1 cellular context compared by ENCODE assay signal in the genomic region with DNA sequence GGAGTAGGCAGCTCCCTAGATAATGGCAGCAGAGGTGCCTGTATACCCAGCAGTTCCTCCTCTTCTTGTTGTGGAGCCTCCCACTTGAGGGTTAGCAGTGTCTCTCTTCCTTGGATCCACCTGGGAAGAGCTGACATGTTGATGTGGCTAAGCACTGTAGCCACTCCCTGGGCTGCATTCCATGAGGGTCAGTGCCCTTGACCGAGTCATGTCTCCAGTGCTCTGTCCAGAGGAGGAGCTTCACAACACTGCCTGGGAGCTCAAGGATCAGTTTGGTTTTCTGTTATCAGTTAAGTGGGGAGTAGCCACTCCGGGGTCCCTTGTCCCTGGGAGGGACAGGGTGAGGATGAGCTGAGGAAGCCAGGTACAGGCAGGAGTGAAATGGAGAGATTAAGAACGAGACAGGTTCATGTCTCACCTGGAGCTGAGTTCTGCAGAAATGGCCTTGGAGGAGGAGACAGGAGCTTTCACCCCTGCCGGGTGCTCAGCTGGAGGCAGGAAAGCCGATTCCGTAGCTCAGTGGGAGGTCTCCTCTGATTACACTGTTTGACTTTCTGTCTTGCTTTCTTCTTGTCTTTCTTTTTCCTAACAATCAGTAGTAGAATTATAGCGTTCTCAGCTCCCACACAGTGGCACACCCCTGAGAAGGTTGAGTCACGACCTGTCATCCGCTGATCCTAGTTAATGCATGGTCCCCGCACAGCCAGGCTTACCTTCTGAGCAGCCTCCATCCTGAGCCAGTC.
TF ChIP-seq lines count a peak whose summit lies in the region.

No MANE protein-coding gene starts in this region.

TF ChIP-seq in WTC11, 78 proteins besides CTCF, POLR2A, EP300 and RAD21 (continued from another document):
- no peak for TF ChIP-seq MLX (CRISPR knock-in tag; IDR thresholded peaks at IDR 0.05)
- TF ChIP-seq ZNF423 (CRISPR knock-in tag; IDR thresholded peaks at IDR 0.05) = peak; percentile 97
- TF ChIP-seq IRF1 (CRISPR knock-in tag; IDR thresholded peaks at IDR 0.05) = no peak
